11 cellular contexts compared by ENCODE assay signal in genomic region chr17:10171581-10171981, GRCh38. TPM values are rescaled to one million over a fixed set of nuclear protein-coding genes. Genes with fewer than 3 reads are reported as not detected.
DNase-seq lines count a peak whose midpoint lies in the region; ATAC-seq and TF ChIP-seq lines count a peak whose summit lies in the region.
"Had no signal": no experiment of that assay in that cellular context is flagged by ENCODE, and none has a peak within 500 bp of the region (broad histone marks: within the 10 kb centered on the region; RNA-seq: fewer than 3 reads in every experiment).

No MANE protein-coding gene starts in this region.

- TF ChIP-seq CTCF in GM20000 (IDR thresholded peaks at IDR 0.05; ENCODE audit: extremely low read depth, missing control alignments), result no peak

- peak; percentile 40 for ATAC-seq in GM19455 (IDR thresholded peaks at IDR 0.05; ENCODE audit: unreplicated experiment)
- peak; percentile 36 for ATAC-seq in activated CD8-positive, alpha-beta T cell treated with anti-CD3 and anti-CD28 coated beads, Interleukin-2, amount 10 ng/mL, durations not matched to agents 7 days and 5 days
- ATAC-seq in naive B cell (ENCODE audit: low read depth in 2 of 2), result peak; percentile 50 to 58
- ATAC-seq in HG03439 (IDR thresholded peaks at IDR 0.05; ENCODE audit: unreplicated experiment), result no peak
- ATAC-seq in activated CD8-positive, alpha-beta memory T cell treated with anti-CD3 and anti-CD28 coated beads, Interleukin-2, amount 10 ng/mL, durations not matched to agents 7 days and 5 days, result no peak
- no peak for ATAC-seq in HG03135 (IDR thresholded peaks at IDR 0.05; ENCODE audit: unreplicated experiment)

- POLR2A ChIA-PET in activated CD8-positive, alpha-beta T cell treated with anti-CD3 and anti-CD28 coated beads, Interleukin-2, amount 10 ng/mL, durations not matched to agents 7 days and 5 days (lab: Charles Lee), result no interaction called here

- H3K36me3 Mint-ChIP-seq in activated CD8-positive, alpha-beta T cell treated with anti-CD3 and anti-CD28 coated beads, Interleukin-2, amount 10 ng/mL, durations not matched to agents 7 days and 5 days (ENCODE audit: low read depth), result peaks cover 2% of the 10 kb centered on the region
- no peaks in the 10 kb centered on the region for H3K36me3 Mint-ChIP-seq in naive B cell
- H3K36me3 Mint-ChIP-seq in activated CD8-positive, alpha-beta memory T cell treated with anti-CD3 and anti-CD28 coated beads, Interleukin-2, amount 10 ng/mL, durations not matched to agents 7 days and 5 days, result no peaks in the 10 kb centered on the region

- no peak overlapping the region for H3K4me3 Mint-ChIP-seq in activated CD8-positive, alpha-beta T cell treated with anti-CD3 and anti-CD28 coated beads, Interleukin-2, amount 10 ng/mL, durations not matched to agents 7 days and 5 days
- H3K4me3 Mint-ChIP-seq in naive B cell, result peak overlapping the region in 7 of 8 donors; percentile 39 to 83 (median 78)
- no peak overlapping the region for H3K4me3 Mint-ChIP-seq in activated CD8-positive, alpha-beta memory T cell treated with anti-CD3 and anti-CD28 coated beads, Interleukin-2, amount 10 ng/mL, durations not matched to agents 7 days and 5 days

- CTCF ChIA-PET in activated CD8-positive, alpha-beta T cell treated with anti-CD3 and anti-CD28 coated beads, Interleukin-2, amount 10 ng/mL, durations not matched to agents 7 days and 5 days (lab: Charles Lee), result interaction anchor here (1.2 to 1.4 kb wide), 2 partner anchors 55 to 445 kb away, joined by 3 to 4 read pairs; no protein-coding TSS in a partner anchor
- CTCF ChIA-PET in activated CD8-positive, alpha-beta memory T cell treated with anti-CD3 and anti-CD28 coated beads, Interleukin-2, amount 10 ng/mL, durations not matched to agents 7 days and 5 days (lab: Charles Lee), result no interaction called here

- H3K9me3 Mint-ChIP-seq in activated CD8-positive, alpha-beta T cell treated with anti-CD3 and anti-CD28 coated beads, Interleukin-2, amount 10 ng/mL, durations not matched to agents 7 days and 5 days (ENCODE audit: insufficient read depth), result no peaks in the 10 kb centered on the region
- no peaks in the 10 kb centered on the region for H3K9me3 Mint-ChIP-seq in naive B cell
- no peaks in the 10 kb centered on the region for H3K9me3 Mint-ChIP-seq in activated CD8-positive, alpha-beta memory T cell treated with anti-CD3 and anti-CD28 coated beads, Interleukin-2, amount 10 ng/mL, durations not matched to agents 7 days and 5 days (ENCODE audit: low read depth)

- DNase-seq in CD1c-positive myeloid dendritic cell (ENCODE audit: extremely low spot score), result peak; percentile 32
- DNase-seq in activated CD8-positive, alpha-beta T cell treated with anti-CD3 and anti-CD28 coated beads, Interleukin-2, amount 10 ng/mL, durations not matched to agents 7 days and 5 days, result no peak
- no peak for DNase-seq in naive B cell
- DNase-seq in activated CD8-positive, alpha-beta memory T cell treated with anti-CD3 and anti-CD28 coated beads, Interleukin-2, amount 10 ng/mL, durations not matched to agents 7 days and 5 days, result no peak
- no peak for DNase-seq in GM20000 (ENCODE audit: low spot score)
- DNase-seq: H7, NCI-H187 treated with DMSO at 0.1 percent for 48 hours had no signal

- H3K27me3 Mint-ChIP-seq in activated CD8-positive, alpha-beta T cell treated with anti-CD3 and anti-CD28 coated beads, Interleukin-2, amount 10 ng/mL, durations not matched to agents 7 days and 5 days (ENCODE audit: low read depth), result peaks cover 19% of the 10 kb centered on the region
- no peaks in the 10 kb centered on the region for H3K27me3 Mint-ChIP-seq in naive B cell
- H3K27me3 Mint-ChIP-seq in activated CD8-positive, alpha-beta memory T cell treated with anti-CD3 and anti-CD28 coated beads, Interleukin-2, amount 10 ng/mL, durations not matched to agents 7 days and 5 days, result no peaks in the 10 kb centered on the region
- H3K27me3 Mint-ChIP-seq: brain had no signal

- peak overlapping the region; percentile 32 for H3K27ac Mint-ChIP-seq in activated CD8-positive, alpha-beta T cell treated with anti-CD3 and anti-CD28 coated beads, Interleukin-2, amount 10 ng/mL, durations not matched to agents 7 days and 5 days
- peak overlapping the region in 5 of 6 donors; percentile 73 to 97 (median 94) for H3K27ac Mint-ChIP-seq in naive B cell
- no peak overlapping the region for H3K27ac Mint-ChIP-seq in activated CD8-positive, alpha-beta memory T cell treated with anti-CD3 and anti-CD28 coated beads, Interleukin-2, amount 10 ng/mL, durations not matched to agents 7 days and 5 days

- peaks cover 16% of the 10 kb centered on the region for H3K4me1 Mint-ChIP-seq in activated CD8-positive, alpha-beta T cell treated with anti-CD3 and anti-CD28 coated beads, Interleukin-2, amount 10 ng/mL, durations not matched to agents 7 days and 5 days (ENCODE audit: low read depth)
- peaks cover 27 to 48% (median 28%) of the 10 kb centered on the region in 3 donors for H3K4me1 Mint-ChIP-seq in naive B cell
- H3K4me1 Mint-ChIP-seq in activated CD8-positive, alpha-beta memory T cell treated with anti-CD3 and anti-CD28 coated beads, Interleukin-2, amount 10 ng/mL, durations not matched to agents 7 days and 5 days, result peaks cover 10% of the 10 kb centered on the region

RNA-seq across cellular contexts. Expression of gene GAS7, which starts 26.8 kb away (rescaled TPM):
- total RNA-seq in activated CD8-positive, alpha-beta T cell treated with anti-CD3 and anti-CD28 coated beads, Interleukin-2, amount 10 ng/mL, durations not matched to agents 7 days and 5 days, result 1 to 10 TPM in 1 of 2 experiments, under 1 TPM in 1; 0.61 to 1.6 TPM
- 1 to 10 TPM in 5 of 6 donors, not detected in 1; 1.1 to 3.6 (median 1.8) TPM for polyA plus RNA-seq in naive B cell (ENCODE audit: low read depth in 6 of 6)
- total RNA-seq in activated CD8-positive, alpha-beta memory T cell treated with anti-CD3 and anti-CD28 coated beads, Interleukin-2, amount 10 ng/mL, durations not matched to agents 7 days and 5 days, result 1 to 10 TPM in 1 of 2 experiments, under 1 TPM in 1; 0.53 to 2.1 TPM

Comparison
In these comparisons a context has a peak if more than half of its experiments do, and no peak if none do; other contexts are left out.
1. ATAC-seq: peak in GM19455 (single experiment), activated CD8-positive, alpha-beta T cell treated with anti-CD3 and anti-CD28 coated beads, Interleukin-2, amount 10 ng/mL, durations not matched to agents 7 days and 5 days (single experiment) and naive B cell (2 of 2); none in HG03439 (single experiment), activated CD8-positive, alpha-beta memory T cell treated with anti-CD3 and anti-CD28 coated beads, Interleukin-2, amount 10 ng/mL, durations not matched to agents 7 days and 5 days (single experiment) and HG03135 (single experiment).
2. H3K4me3 Mint-ChIP-seq: peak in naive B cell (7 of 8); none in activated CD8-positive, alpha-beta T cell treated with anti-CD3 and anti-CD28 coated beads, Interleukin-2, amount 10 ng/mL, durations not matched to agents 7 days and 5 days (single experiment) and activated CD8-positive, alpha-beta memory T cell treated with anti-CD3 and anti-CD28 coated beads, Interleukin-2, amount 10 ng/mL, durations not matched to agents 7 days and 5 days (single experiment).